In genomic region chr1:159945483-159946241, GRCh38 we compare ENCODE assay signal across 8 cellular contexts. TPM values are rescaled to one million over a fixed set of nuclear protein-coding genes. Genes with fewer than 3 reads are reported as not detected.
DNase-seq lines count a peak whose midpoint lies in the region; ATAC-seq and TF ChIP-seq lines count a peak whose summit lies in the region.

IGSF9 (minus strand) TSS chr1:159945613; CDS start chr1:159943454, 2,159 bp downstream.

- peaks cover 2% of the 10 kb centered on the region for H3K9me3 Mint-ChIP-seq in neural crest cell
- H3K9me3 Mint-ChIP-seq in stimulated activated naive CD8-positive, alpha-beta T cell treated with anti-CD3 and anti-CD28 coated beads, Interleukin-15, Interleukin-2, amounts not matched to agents 100 ng/mL and 50 ng/mL, for 24 hours = no peaks in the 10 kb centered on the region

- H3K4me1 ChIP-seq in HUES6 (ENCODE audit: control insufficient read depth, insufficient read depth, low read length) = peaks cover 25% of the 10 kb centered on the region

- no peaks in the 10 kb centered on the region for H3K36me3 ChIP-seq in HUES6 (ENCODE audit: control insufficient read depth, insufficient read depth, low read length)

- H3K4me1 Mint-ChIP-seq in neural crest cell = peaks cover 46% of the 10 kb centered on the region
- peaks cover 5% of the 10 kb centered on the region for H3K4me1 Mint-ChIP-seq in stimulated activated naive CD8-positive, alpha-beta T cell treated with anti-CD3 and anti-CD28 coated beads, Interleukin-15, Interleukin-2, amounts not matched to agents 100 ng/mL and 50 ng/mL, for 24 hours (ENCODE audit: low read depth)

- H3K4me3 ChIP-seq in HUES6 (ENCODE audit: low read depth, low read length) = peak within 1 kb of the TSS; percentile 75

- TF ChIP-seq CTCF in neural crest cell (conservative IDR thresholded peaks at IDR 0.05) = peak; percentile 67

- no peak for ATAC-seq in HG03159 (IDR thresholded peaks at IDR 0.05; ENCODE audit: unreplicated experiment)

- peak; percentile 70 for DNase-seq in EL
- peak; percentile 49 for DNase-seq in OCI-M1 (lab: John Stamatoyannopoulos, UW)
- DNase-seq in activated effector memory CD4-positive, alpha-beta T cell treated with anti-CD3 and anti-CD28 coated beads, Interleukin-2, amount 50 U/mL, for 16 hours = peak; percentile 88
- peak; percentile 32 for DNase-seq in foreskin melanocyte
- peak; percentile 89 for DNase-seq in neural crest cell (ENCODE audit: low read depth, low spot score)

- peak within 1 kb of the TSS; percentile 53 for H3K27ac Mint-ChIP-seq in neural crest cell (ENCODE audit: unreplicated experiment)
- peak within 1 kb of the TSS; percentile 77 for H3K27ac Mint-ChIP-seq in stimulated activated naive CD8-positive, alpha-beta T cell treated with anti-CD3 and anti-CD28 coated beads, Interleukin-15, Interleukin-2, amounts not matched to agents 100 ng/mL and 50 ng/mL, for 24 hours

- H3K9me3 ChIP-seq in HUES6 (ENCODE audit: control insufficient read depth, insufficient read depth, low read depth, low read length) = no peaks in the 10 kb centered on the region

- H3K27ac ChIP-seq in HUES6 (ENCODE audit: low read depth, low read length) = no peak within 1 kb of the TSS

- H3K27me3 ChIP-seq in HUES6 (ENCODE audit: control insufficient read depth, insufficient read depth, low read length) = peaks cover 7% of the 10 kb centered on the region; the same call in 1 of the 2 replicates

- H3K36me3 Mint-ChIP-seq in neural crest cell (ENCODE audit: low read depth) = no peaks in the 10 kb centered on the region
- no peaks in the 10 kb centered on the region for H3K36me3 Mint-ChIP-seq in stimulated activated naive CD8-positive, alpha-beta T cell treated with anti-CD3 and anti-CD28 coated beads, Interleukin-15, Interleukin-2, amounts not matched to agents 100 ng/mL and 50 ng/mL, for 24 hours (ENCODE audit: low read depth)

- H3K9ac ChIP-seq in HUES6 (ENCODE audit: low read length) = peak within 1 kb of the TSS; percentile 68

- H3K27me3 Mint-ChIP-seq in neural crest cell (ENCODE audit: low read depth) = peaks cover 30% of the 10 kb centered on the region
- H3K27me3 Mint-ChIP-seq in stimulated activated naive CD8-positive, alpha-beta T cell treated with anti-CD3 and anti-CD28 coated beads, Interleukin-15, Interleukin-2, amounts not matched to agents 100 ng/mL and 50 ng/mL, for 24 hours = peaks cover 22% of the 10 kb centered on the region

- H3K4me3 Mint-ChIP-seq in neural crest cell = peak within 1 kb of the TSS; percentile 94
- peak within 1 kb of the TSS; percentile 59 for H3K4me3 Mint-ChIP-seq in stimulated activated naive CD8-positive, alpha-beta T cell treated with anti-CD3 and anti-CD28 coated beads, Interleukin-15, Interleukin-2, amounts not matched to agents 100 ng/mL and 50 ng/mL, for 24 hours

RNA-seq across cellular contexts. Expression of gene IGSF9, which starts in this region (rescaled TPM):
- 23.9 and 24.5 TPM in 2 replicates for total RNA-seq in neural crest cell

Comparison
In these comparisons a context has a peak if more than half of its experiments do, and no peak if none do; other contexts are left out.
1. DNase-seq: peak in every context shown above with its lines; median percentile 89 in neural crest cell; 88 in activated effector memory CD4-positive, alpha-beta T cell treated with anti-CD3 and anti-CD28 coated beads, Interleukin-2, amount 50 U/mL, for 16 hours; 70 in EL; 49 in OCI-M1; 32 in foreskin melanocyte.